ENCODE assay signal across 9 cellular contexts in the genomic region with DNA sequence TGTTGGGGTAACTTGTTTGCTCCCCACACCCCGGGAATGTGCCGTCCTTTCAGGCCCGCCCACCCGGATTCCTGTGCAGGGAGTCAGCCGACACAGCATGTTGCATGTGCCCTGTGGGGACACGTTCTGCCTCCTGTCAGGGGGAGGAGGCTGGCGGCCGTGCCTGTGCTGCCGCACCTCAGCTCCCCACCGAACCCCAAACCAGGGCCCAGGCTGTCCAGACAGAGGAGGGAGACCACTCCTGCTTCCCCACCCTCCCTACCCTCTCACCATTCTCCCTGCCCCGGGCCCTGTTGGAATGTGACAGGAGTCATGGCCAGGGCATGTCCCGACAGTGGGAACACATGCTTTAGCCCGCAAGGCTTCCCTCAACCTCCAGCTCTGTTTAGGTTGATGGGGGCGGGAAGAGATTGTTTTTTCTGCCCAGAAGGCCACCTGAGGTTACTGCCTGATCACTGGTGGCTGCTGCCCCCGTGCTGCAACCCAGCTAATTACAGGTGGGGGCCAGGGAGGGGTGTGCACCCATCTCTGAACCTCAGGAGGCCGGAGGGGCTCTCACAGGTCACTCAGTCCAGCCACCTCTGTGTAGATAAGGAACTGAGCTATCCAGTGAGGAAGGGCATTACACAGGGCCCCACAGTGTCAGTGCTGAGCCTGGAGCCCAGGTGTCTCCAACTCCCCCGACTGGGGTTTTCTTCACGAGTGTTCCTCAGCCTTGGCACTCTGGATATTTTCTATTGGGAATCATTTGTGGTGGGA. TPM values are rescaled to one million over a fixed set of nuclear protein-coding genes. Genes with fewer than 3 reads are reported as not detected.
DNase-seq lines count a peak whose midpoint lies in the region; ATAC-seq and TF ChIP-seq lines count a peak whose summit lies in the region.
"Had no signal": no experiment of that assay in that cellular context is flagged by ENCODE, and none has a peak within 500 bp of the region (broad histone marks: within the 10 kb centered on the region; RNA-seq: fewer than 3 reads in every experiment).

No MANE protein-coding gene starts in this region.

- no peak overlapping the region for H3K4me3 Mint-ChIP-seq in nephron

- H3K27ac ChIP-seq in MM.1S (ENCODE audit: low read length): no peak overlapping the region
- H3K27ac ChIP-seq: SJCRH30 had no signal

- H3K36me3 ChIP-seq in MM.1S (replicated peaks; ENCODE audit: insufficient read depth, low read length): 0 out of 2 replicates have a peak, but pooled peaks cover 3% of the 10 kb centered on the region

- DNase-seq in EH (ENCODE audit: low read depth) (peak; percentile 79), MM.1S (no peak), dermis blood vessel endothelial cell (peak; percentile 65), DMS79 (lab: John Stamatoyannopoulos, UW) (no peak), NCI-H2107 (lab: John Stamatoyannopoulos, UW) (no peak)

- H3K9me3 ChIP-seq in MM.1S (replicated peaks; ENCODE audit: insufficient read depth, low read length): no peaks in the 10 kb centered on the region
- H3K9me3 ChIP-seq: SJCRH30 had no signal

- H3K4me3 ChIP-seq in MM.1S (ENCODE audit: low read length): no peak overlapping the region
- H3K4me3 ChIP-seq: SJCRH30 had no signal

- peaks cover 23% of the 10 kb centered on the region for H3K36me3 Mint-ChIP-seq in nephron (ENCODE audit: low read depth)

- no peak overlapping the region for H2AFZ ChIP-seq in MM.1S (ENCODE audit: low read length)

- H3K27ac Mint-ChIP-seq in nephron: no peak overlapping the region

- peaks cover 46% of the 10 kb centered on the region for H3K4me1 Mint-ChIP-seq in nephron

- peaks cover 8% of the 10 kb centered on the region; the same call in 1 of the 2 replicates for H3K79me2 ChIP-seq in MM.1S (ENCODE audit: low read length)

- no peaks in the 10 kb centered on the region for H3K9me2 ChIP-seq in MM.1S (replicated peaks; ENCODE audit: insufficient read depth, low read length)

- no peaks in the 10 kb centered on the region for H4K20me1 ChIP-seq in MM.1S (ENCODE audit: insufficient read depth, low read length)

- TF ChIP-seq CTCF in MM.1S (IDR thresholded peaks at IDR 0.05; ENCODE audit: low read length): peak; percentile 32
- TF ChIP-seq CTCF in nephron (IDR thresholded peaks at IDR 0.05; ENCODE audit: unreplicated experiment in 3 of 3): peak; percentile 26 to 51 (median 31)

- no peak overlapping the region for H3K4me2 ChIP-seq in MM.1S (ENCODE audit: low read depth, low read length)

- H3K27me3 ChIP-seq in MM.1S (replicated peaks; ENCODE audit: insufficient read depth, low read length): no peaks in the 10 kb centered on the region
- H3K27me3 ChIP-seq: SJCRH30 had no signal

- no peaks in the 10 kb centered on the region for H3F3A ChIP-seq in MM.1S (ENCODE audit: insufficient read depth, low read length)

- no peaks in the 10 kb centered on the region for H3K27me3 Mint-ChIP-seq in nephron (ENCODE audit: low read depth)

- ATAC-seq in GM18873 (IDR thresholded peaks at IDR 0.05; ENCODE audit: low FRiP score, unreplicated experiment) (no peak), GM18907 (IDR thresholded peaks at IDR 0.05; ENCODE audit: unreplicated experiment) (no peak)

- H3K9me3 Mint-ChIP-seq in nephron: no peaks in the 10 kb centered on the region

- no peak overlapping the region for H3K9ac ChIP-seq in MM.1S (ENCODE audit: low read length)

- no peaks in the 10 kb centered on the region for H3K4me1 ChIP-seq in MM.1S (ENCODE audit: low read length)

RNA-seq across cellular contexts. Expression of a gene that starts 13.6 kb away (rescaled TPM):
- 0.14 and 0.17 TPM in 2 replicates for total RNA-seq in dermis blood vessel endothelial cell

RNA-seq across cellular contexts. Expression of a gene that starts 19.2 kb away (rescaled TPM):
- total RNA-seq in dermis blood vessel endothelial cell: 12.6 and 17.9 TPM in 2 replicates

RNA-seq across cellular contexts. Expression of a gene that starts 20.2 kb away (rescaled TPM):
- total RNA-seq in dermis blood vessel endothelial cell: 135 and 149 TPM in 2 replicates

RNA-seq across cellular contexts. Expression of a gene that starts 20.3 kb away (rescaled TPM):
- total RNA-seq in dermis blood vessel endothelial cell: 21.3 and 36.2 TPM in 2 replicates

RNA-seq across cellular contexts. Expression of a gene that starts 41.2 kb away (rescaled TPM):
- 0.60 and 0.68 TPM in 2 replicates for total RNA-seq in dermis blood vessel endothelial cell

Comparison
In these comparisons a context has a peak if more than half of its experiments do, and no peak if none do; other contexts are left out.
1. DNase-seq: peak in EH (single experiment) and dermis blood vessel endothelial cell (single experiment); none in MM.1S (single experiment), DMS79 (single experiment) and NCI-H2107 (single experiment).